Comparison of ENCODE assay signal across 23 cellular contexts in the genomic region with DNA sequence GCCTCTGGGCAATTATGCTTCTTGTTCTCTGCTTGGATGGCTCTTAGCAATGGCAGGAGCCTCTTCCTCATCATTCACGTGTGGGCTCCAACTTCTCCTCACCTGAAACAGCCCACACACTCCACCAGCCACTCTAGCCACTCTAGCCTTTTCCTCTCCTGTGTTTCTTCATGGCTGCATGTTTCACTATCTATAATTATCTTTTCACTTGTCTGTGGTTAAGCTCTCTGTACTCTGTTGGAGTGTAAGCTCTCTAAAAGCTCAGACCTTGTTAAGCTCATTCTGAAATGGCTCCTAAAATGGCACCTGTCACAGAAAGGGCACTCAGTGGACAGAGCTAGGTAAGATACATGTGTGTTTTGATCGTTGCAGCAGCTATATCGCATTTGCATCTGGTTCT.
A peak's percentile ranks its signal among the peaks of the same experiment; 100 is the strongest.
DNase-seq lines count a peak whose midpoint lies in the region; ATAC-seq, FAIRE-seq and TF ChIP-seq lines count a peak whose summit lies in the region.
"Had no signal": no experiment of that assay in that cellular context is flagged by ENCODE, and none has a peak within 500 bp of the region (broad histone marks: within the 10 kb centered on the region; RNA-seq: fewer than 3 reads in every experiment).

No MANE protein-coding gene starts in this region.

- CTCF ChIA-PET in CD8-positive, alpha-beta memory T cell (lab: Charles Lee), result interaction anchor here (1.7 kb wide), 1 partner anchor 12 kb away, joined by 3 read pairs; no protein-coding TSS in a partner anchor

- DNase-seq in CD8-positive, alpha-beta memory T cell, result no peak
- DNase-seq in GM12892 (ENCODE audit: insufficient read length) (no peak), chondrocyte (ENCODE audit: low spot score) (no peak), psoas muscle (no peak), GM13976 (ENCODE audit: low spot score) (no peak)
- DNase-seq: activated T-cell treated with anti-CD3 and anti-CD28 coated beads for 4 hours; amniotic stem cell; central memory CD4-positive, alpha-beta T cell; COR-L47; effector memory CD4-positive, alpha-beta T cell; NCI-H1105; nucleus accumbens; SIG-M5; sigmoid colon; stimulated activated CD4-positive, alpha-beta T cell treated with anti-CD3 and anti-CD28 coated beads, Interleukin-4, amount 100 ng/mL, for 1 hour; stimulated activated CD8-positive, alpha-beta memory T cell treated with anti-CD3 and anti-CD28 coated beads, Interleukin-4, amount 100 ng/mL, for 48 hours; T-helper 9 cell had no signal

- H3K4me1 ChIP-seq in CD8-positive, alpha-beta memory T cell (ENCODE audit: insufficient read depth, low read length), result peaks cover 52% of the 10 kb centered on the region
- H3K4me1 ChIP-seq in psoas muscle, result peaks cover 7% of the 10 kb centered on the region
- H3K4me1 ChIP-seq: sigmoid colon had no signal

- H3K9me3 Mint-ChIP-seq in CD8-positive, alpha-beta memory T cell, result peaks cover 0 to 7% (median 4%) of the 10 kb centered on the region in 5 donors
- no peaks in the 10 kb centered on the region for H3K9me3 Mint-ChIP-seq in activated T-helper 17 cell treated with anti-CD3 and anti-CD28 coated beads, Interleukin-2, amount 50 U/mL, for 72 hours
- peaks cover 25% of the 10 kb centered on the region for H3K9me3 Mint-ChIP-seq in chondrocyte (ENCODE audit: low read depth)

- H3K27me3 ChIP-seq in CD8-positive, alpha-beta memory T cell (ENCODE audit: insufficient read depth, low read length, poor library complexity, severe bottlenecking), result no peaks in the 10 kb centered on the region
- H3K27me3 ChIP-seq in psoas muscle (ENCODE audit: insufficient read depth in 3 of 3, low read length in 2 of 3), result peaks cover 0 to 6% (median 0%) of the 10 kb centered on the region in 3 donors
- H3K27me3 ChIP-seq: sigmoid colon had no signal

- ATAC-seq in HG03442 (IDR thresholded peaks at IDR 0.05; ENCODE audit: unreplicated experiment) (peak; percentile 49), HG03045 (IDR thresholded peaks at IDR 0.05; ENCODE audit: unreplicated experiment) (no peak), psoas muscle (no peak)
- ATAC-seq in activated T-helper 17 cell treated with anti-CD3 and anti-CD28 coated beads, Interleukin-2, amount 50 U/mL, for 72 hours (replicated peaks), result no peak
- ATAC-seq: activated CD4-positive, CD25-positive, alpha-beta regulatory T cell treated with anti-CD3 and anti-CD28 coated beads, Interleukin-2, amount 50 U/mL, for 24 hours had no signal

- TF ChIP-seq POLR2A in GM12892 (IDR thresholded peaks at IDR 0.05; ENCODE audit: low read depth, low read length), result no peak

- H3K27ac Mint-ChIP-seq in CD8-positive, alpha-beta memory T cell, result peak overlapping the region in 7 of 8 donors; percentile 2 to 84 (median 56)
- H3K27ac Mint-ChIP-seq in activated T-helper 17 cell treated with anti-CD3 and anti-CD28 coated beads, Interleukin-2, amount 50 U/mL, for 72 hours, result peak overlapping the region; percentile 29
- no peak overlapping the region for H3K27ac Mint-ChIP-seq in chondrocyte (ENCODE audit: unreplicated experiment)

- H3K4me1 Mint-ChIP-seq in CD8-positive, alpha-beta memory T cell, result peaks cover 60 to 77% (median 73%) of the 10 kb centered on the region in 3 donors
- peaks cover 12% of the 10 kb centered on the region for H3K4me1 Mint-ChIP-seq in activated T-helper 17 cell treated with anti-CD3 and anti-CD28 coated beads, Interleukin-2, amount 50 U/mL, for 72 hours
- peaks cover 16% of the 10 kb centered on the region for H3K4me1 Mint-ChIP-seq in chondrocyte (ENCODE audit: low read depth)

- WGBS in psoas muscle, 3 donors, result 75 to 95% (median 90%) methylated on average over 3 of the region's 3 CpGs

- no peaks in the 10 kb centered on the region for H3K9me3 ChIP-seq in CD8-positive, alpha-beta memory T cell (ENCODE audit: low read length)
- no peaks in the 10 kb centered on the region for H3K9me3 ChIP-seq in psoas muscle
- H3K9me3 ChIP-seq: sigmoid colon, thoracic aorta had no signal

- H3K4me3 ChIP-seq in CD8-positive, alpha-beta memory T cell (ENCODE audit: low read length), result no peak overlapping the region
- H3K4me3 ChIP-seq in psoas muscle, result no peak overlapping the region
- H3K4me3 ChIP-seq: sigmoid colon, thoracic aorta had no signal

- TF ChIP-seq CTCF in chondrocyte (IDR thresholded peaks at IDR 0.05), result no peak
- no peak for TF ChIP-seq CTCF in psoas muscle (IDR thresholded peaks at IDR 0.05)
- no peak for TF ChIP-seq CTCF in GM13976 (IDR thresholded peaks at IDR 0.05; ENCODE audit: borderline replicate concordance, control extremely low read depth, extremely low read depth, insufficient read depth, missing control alignments)

- peak; percentile 99 for FAIRE-seq in GM12892 (lab: Jason Lieb, UNC)
- FAIRE-seq: G401.6 had no signal

- POLR2A ChIA-PET in CD8-positive, alpha-beta memory T cell (lab: Charles Lee), result interaction anchor here (1.2 kb wide), 1 partner anchor 33 kb away, joined by 4 read pairs; no protein-coding TSS in a partner anchor

- H3K27ac ChIP-seq in CD8-positive, alpha-beta memory T cell (ENCODE audit: low read depth, low read length), result no peak overlapping the region
- H3K27ac ChIP-seq in psoas muscle, result no peak overlapping the region
- H3K27ac ChIP-seq: sigmoid colon, thoracic aorta had no signal

- intact Hi-C loops in psoas muscle (cut with DNase I), result no loop called here

- in situ Hi-C loops in GM13976 (cut with MboI; ENCODE audit: low sequenced_read_pairs, unreplicated experiment), result no loop called here

- H3K36me3 Mint-ChIP-seq in CD8-positive, alpha-beta memory T cell, result peaks cover 0 to 13% (median 4%) of the 10 kb centered on the region in 3 donors
- no peaks in the 10 kb centered on the region for H3K36me3 Mint-ChIP-seq in activated T-helper 17 cell treated with anti-CD3 and anti-CD28 coated beads, Interleukin-2, amount 50 U/mL, for 72 hours (ENCODE audit: low read depth)
- no peaks in the 10 kb centered on the region for H3K36me3 Mint-ChIP-seq in chondrocyte (ENCODE audit: low read depth)

- no peaks in the 10 kb centered on the region for H3K27me3 Mint-ChIP-seq in CD8-positive, alpha-beta memory T cell
- H3K27me3 Mint-ChIP-seq in activated T-helper 17 cell treated with anti-CD3 and anti-CD28 coated beads, Interleukin-2, amount 50 U/mL, for 72 hours, result no peaks in the 10 kb centered on the region
- no peaks in the 10 kb centered on the region for H3K27me3 Mint-ChIP-seq in chondrocyte (ENCODE audit: low read depth)

- H3K36me3 ChIP-seq in CD8-positive, alpha-beta memory T cell (ENCODE audit: insufficient read depth, low read length), result no peaks in the 10 kb centered on the region
- H3K36me3 ChIP-seq in psoas muscle (ENCODE audit: insufficient read depth in 1 of 2, low read depth in 1 of 2), result no peaks in the 10 kb centered on the region
- H3K36me3 ChIP-seq: sigmoid colon, thoracic aorta had no signal

- H3K4me3 Mint-ChIP-seq in CD8-positive, alpha-beta memory T cell, result peak overlapping the region in 5 of 7 donors; percentile 1 to 73 (median 9)
- H3K4me3 Mint-ChIP-seq in activated T-helper 17 cell treated with anti-CD3 and anti-CD28 coated beads, Interleukin-2, amount 50 U/mL, for 72 hours, result peak overlapping the region; percentile 26
- H3K4me3 Mint-ChIP-seq in chondrocyte (ENCODE audit: unreplicated experiment), result no peak overlapping the region
